In genomic region chr19:12736854-12737665, GRCh38 we compare ENCODE assay signal across 8 cellular contexts. TPM values are rescaled to one million over a fixed set of nuclear protein-coding genes. Genes with fewer than 3 reads are reported as not detected.
A peak's percentile ranks its signal among the peaks of the same experiment; 100 is the strongest.
DNase-seq lines count a peak whose midpoint lies in the region; ATAC-seq and TF ChIP-seq lines count a peak whose summit lies in the region.

TSS of gene GET3 (plus strand) at chr19:12737497. CDS start at chr19:12737506, 9 bp downstream.

- peak; percentile 67 for ATAC-seq in GM21423 (IDR thresholded peaks at IDR 0.05; ENCODE audit: unreplicated experiment)

- BruUV-seq in Calu3 (replicated peaks; lab: Mats Ljungman, UMichigan): no TSS peak

- CTCF ChIA-PET in Calu3 (lab: Charles Lee): interaction anchor here (0.5 to 1.0 kb wide), 3 partner anchors 10 to 1645 kb away, joined by 3 read pairs; no protein-coding TSS in a partner anchor

- H3K9ac ChIP-seq in HUES6 (ENCODE audit: low read length) (peak within 1 kb of the TSS; percentile 92), OCI-LY3 (ENCODE audit: low read length) (peak within 1 kb of the TSS; percentile 64)

- intact Hi-C loops in Calu3 (cut with micrococcal nuclease; ENCODE audit: unreplicated experiment): no loop called here

- no peaks in the 10 kb centered on the region for H3K9me3 Mint-ChIP-seq in Calu3 (ENCODE audit: low read depth, unreplicated experiment)

- H3K4me1 ChIP-seq in HUES6 (ENCODE audit: control insufficient read depth, insufficient read depth, low read length) (peaks cover 9% of the 10 kb centered on the region), OCI-LY3 (ENCODE audit: low read length) (peaks cover 32% of the 10 kb centered on the region)

- H3K27ac Mint-ChIP-seq in Calu3 (ENCODE audit: unreplicated experiment): peak within 1 kb of the TSS; percentile 95

- H3K36me3 ChIP-seq in HUES6 (ENCODE audit: control insufficient read depth, insufficient read depth, low read length) (peaks cover 27% of the 10 kb centered on the region), OCI-LY3 (replicated peaks; ENCODE audit: low read depth, low read length) (peaks cover 12% of the 10 kb centered on the region)

- H3K27ac ChIP-seq in HUES6 (ENCODE audit: low read depth, low read length): peak within 1 kb of the TSS; percentile 96
- H3K27ac ChIP-seq in OCI-LY3 (ENCODE audit: low read length): peak within 1 kb of the TSS; percentile 61

- no peak for TF ChIP-seq CTCF in Calu3 (IDR thresholded peaks at IDR 0.05; ENCODE audit: unreplicated experiment)
- TF ChIP-seq CTCF in OCI-LY3 (IDR thresholded peaks at IDR 0.05; ENCODE audit: low read depth, low read length): no peak

- peak within 1 kb of the TSS; percentile 92 for H3K4me2 ChIP-seq in OCI-LY3 (ENCODE audit: low read length)

- peaks cover 19% of the 10 kb centered on the region for H3K4me1 Mint-ChIP-seq in Calu3 (ENCODE audit: low read depth, unreplicated experiment)

- peak within 1 kb of the TSS; percentile 90 for H3K4me3 Mint-ChIP-seq in Calu3 (ENCODE audit: low read depth, unreplicated experiment)

- H3K4me3 ChIP-seq in HUES6 (ENCODE audit: low read depth, low read length) (peak within 1 kb of the TSS; percentile 87), OCI-LY3 (ENCODE audit: low read length) (peak within 1 kb of the TSS; percentile 85)

- H3K27me3 ChIP-seq in HUES6 (ENCODE audit: control insufficient read depth, insufficient read depth, low read length) (no peaks in the 10 kb centered on the region), OCI-LY3 (ENCODE audit: low read depth, low read length) (no peaks in the 10 kb centered on the region)

- H3K36me3 Mint-ChIP-seq in Calu3 (ENCODE audit: insufficient read depth, unreplicated experiment): peaks cover 71% of the 10 kb centered on the region

- H2AFZ ChIP-seq in OCI-LY3 (ENCODE audit: low read depth, low read length): peak within 1 kb of the TSS; percentile 81

- H3K9me3 ChIP-seq in HUES6 (ENCODE audit: control insufficient read depth, insufficient read depth, low read depth, low read length) (no peaks in the 10 kb centered on the region), OCI-LY3 (ENCODE audit: insufficient read depth, low read length) (no peaks in the 10 kb centered on the region)

- peak; percentile 88 for DNase-seq in Calu3
- peak; percentile 69 for DNase-seq in activated T-cell treated with anti-CD3 and anti-CD28 coated beads for 24 hours (ENCODE audit: low read depth)
- peak; percentile 100 for DNase-seq in epidermal melanocyte (ENCODE audit: insufficient read length, low spot score)
- DNase-seq in middle frontal gyrus (ENCODE audit: extremely low spot score, low spot score): peak; percentile 91
- peak; percentile 63 to 65 for DNase-seq in stimulated activated CD8-positive, alpha-beta memory T cell treated with anti-CD3 and anti-CD28 coated beads, Interleukin-2, amount 100 ng/mL, for 48 hours (ENCODE audit: low read depth in 2 of 2)

- H3K27me3 Mint-ChIP-seq in Calu3 (ENCODE audit: unreplicated experiment): no peaks in the 10 kb centered on the region

- H3K79me2 ChIP-seq in OCI-LY3 (ENCODE audit: low read length): peaks cover 46% of the 10 kb centered on the region

- peaks cover 17% of the 10 kb centered on the region for H4K20me1 ChIP-seq in OCI-LY3 (ENCODE audit: insufficient read depth, low read length)

RNA-seq across cellular contexts. Expression of gene GET3, which starts in this region (rescaled TPM):
- total RNA-seq in Calu3 (2022): 52.2 and 53.8 TPM in 2 replicates

Comparison
In these comparisons a context has a peak if more than half of its experiments do, and no peak if none do; other contexts are left out.
1. Peak in every context shown above with its lines: DNase-seq, ATAC-seq, H3K4me3 ChIP-seq and H3K27ac ChIP-seq.